Comparison of ENCODE assay signal across 23 cellular contexts in the genomic region with DNA sequence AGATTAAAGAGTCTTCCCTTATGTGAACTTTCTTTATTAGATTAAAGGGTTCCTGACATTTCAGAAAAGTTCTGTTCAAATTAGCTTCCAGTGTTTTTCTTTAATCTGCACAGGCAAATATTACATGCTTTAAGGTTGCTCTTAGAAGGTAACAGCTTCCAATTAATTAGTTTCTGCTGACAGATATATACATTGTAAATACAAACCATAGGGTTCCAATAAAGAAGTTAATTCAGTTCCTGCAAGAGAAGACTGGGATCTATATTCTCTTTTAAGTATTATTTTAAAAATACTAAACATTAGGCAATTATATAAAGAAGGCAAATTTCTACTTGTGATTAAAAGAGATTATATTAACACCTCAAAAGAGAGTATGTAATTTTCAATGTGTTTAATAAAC.
DNase-seq lines count a peak whose midpoint lies in the region; ATAC-seq, FAIRE-seq and TF ChIP-seq lines count a peak whose summit lies in the region.
"Had no signal": no experiment of that assay in that cellular context is flagged by ENCODE, and none has a peak within 500 bp of the region (broad histone marks: within the 10 kb centered on the region; RNA-seq: fewer than 3 reads in every experiment).

No MANE protein-coding gene starts in this region.

- DNase-seq in MG63 (no peak), K562 (ENCODE audit: extremely low read depth in 1 of 4, low spot score in 3 of 4) (no peak), pancreas (no peak), suprapubic skin (ENCODE audit: low spot score in 2 of 2) (no peak)
- DNase-seq: ACHN; AML-193; BE2C; C1 segment of cervical spinal cord; Calu3; CD4-positive, alpha-beta memory T cell; COR-L47; DMS53; DMS79 treated with DMSO at 0.1 percent for 48 hours; GF-D8; GOT3 had no signal

- H3K9me3 ChIP-seq in MG63 (no peaks in the 10 kb centered on the region), K562 (replicated peaks; ENCODE audit: control insufficient read depth, insufficient read depth, low read depth, low read length) (no peaks in the 10 kb centered on the region), pancreas (no peaks in the 10 kb centered on the region), suprapubic skin (no peaks in the 10 kb centered on the region)
- H3K9me3 ChIP-seq: BE2C, HAP-1 had no signal

- TF ChIP-seq CTCF in K562 (IDR thresholded peaks at IDR 0.05 in 2 of 3, conservative IDR thresholded peaks at IDR 0.05 in 1 of 3; ENCODE audit: insufficient read depth in 2 of 3, low read depth in 1 of 3, low read length in 3 of 3) (no peak), pancreas (IDR thresholded peaks at IDR 0.05) (no peak), suprapubic skin (IDR thresholded peaks at IDR 0.05) (no peak)

- H3K27ac ChIP-seq in ACC112 (ENCODE audit: low read depth, low read length): no peak overlapping the region
- no peak overlapping the region for H3K27ac ChIP-seq in K562 (ENCODE audit: extremely low read depth, low read depth, low read length)
- no peak overlapping the region for H3K27ac ChIP-seq in pancreas
- no peak overlapping the region for H3K27ac ChIP-seq in suprapubic skin
- H3K27ac ChIP-seq: 22Rv1 had no signal

- H3K4me1 ChIP-seq in ACC112 (ENCODE audit: control insufficient read depth, insufficient read depth, low read length, unreplicated experiment): peaks cover 26% of the 10 kb centered on the region
- H3K4me1 ChIP-seq in K562 (replicated peaks in 1 of 2; ENCODE audit: control insufficient read depth in 2 of 2, insufficient read depth in 2 of 2, low read length in 2 of 2): peaks cover 0 to 3% of the 10 kb centered on the region in 2 experiments; a peak in 1 of 5 replicates
- H3K4me1 ChIP-seq in pancreas: no peaks in the 10 kb centered on the region
- no peaks in the 10 kb centered on the region for H3K4me1 ChIP-seq in suprapubic skin
- H3K4me1 ChIP-seq: BE2C, HAP-1 had no signal

- H3K4me2 ChIP-seq in K562 (ENCODE audit: insufficient read depth, low read length): no peak overlapping the region

- in situ Hi-C loops in K562 (cut with MboI): no loop called here

- no peak for FAIRE-seq in K562 (lab: Jason Lieb, UNC)
- FAIRE-seq in pancreas (lab: Jason Lieb, UNC): peak; percentile 37
- FAIRE-seq: GM12891, GM18507, H54 had no signal

- H4K20me1 ChIP-seq in K562 (replicated peaks; ENCODE audit: control insufficient read depth, insufficient read depth, low read length): no peaks in the 10 kb centered on the region

- no peak for TF ChIP-seq EP300 in K562 (IDR thresholded peaks at IDR 0.05; ENCODE audit: low read length)
- no peak for TF ChIP-seq EP300 in suprapubic skin (IDR thresholded peaks at IDR 0.05)

- BruUV-seq in K562 (replicated peaks; lab: Mats Ljungman, UMichigan): no TSS peak

- H3K4me3 ChIP-seq in ACC112 (ENCODE audit: low read depth, low read length): no peak overlapping the region
- H3K4me3 ChIP-seq in MG63: peak overlapping the region; percentile 60
- no peak overlapping the region for H3K4me3 ChIP-seq in K562
- no peak overlapping the region for H3K4me3 ChIP-seq in pancreas
- no peak overlapping the region for H3K4me3 ChIP-seq in suprapubic skin
- H3K4me3 ChIP-seq: HAP-1 had no signal

- POLR2A ChIA-PET in K562 (lab: Yijun Ruan, JAX): no interaction called here

- CTCF ChIA-PET in K562 (lab: Yijun Ruan, JAX; ENCODE audit: low intra/inter-chr PET ratio): no interaction called here

- no peak for TF ChIP-seq RAD21 in K562 (CRISPR knock-in tag; conservative IDR thresholded peaks at IDR 0.05 in 1 of 2, IDR thresholded peaks at IDR 0.05 in 1 of 2)

- intact Hi-C loops in K562 (cut with micrococcal nuclease) (no loop called here), pancreas (cut with DNase I) (no loop called here)

- H2AFZ ChIP-seq in ACC112 (ENCODE audit: low read length, unreplicated experiment) (peak overlapping the region; percentile 15), K562 (ENCODE audit: low read depth, low read length) (peak overlapping the region; percentile 17; the same call in 1 of the 2 replicates)

- no peaks in the 10 kb centered on the region for H3K27me3 ChIP-seq in ACC112 (ENCODE audit: insufficient read depth, low read length)
- no peaks in the 10 kb centered on the region for H3K27me3 ChIP-seq in MG63
- H3K27me3 ChIP-seq in K562 (ENCODE audit: control insufficient read depth in 2 of 2, insufficient read depth in 2 of 2, low read length in 2 of 2): no peaks in the 10 kb centered on the region
- H3K27me3 ChIP-seq in pancreas: no peaks in the 10 kb centered on the region
- H3K27me3 ChIP-seq in suprapubic skin: no peaks in the 10 kb centered on the region
- H3K27me3 ChIP-seq: BE2C had no signal

- ATAC-seq in K562 (no peak), pancreas (no peak), GM21529 (IDR thresholded peaks at IDR 0.05; ENCODE audit: unreplicated experiment) (no peak), HG02852 (IDR thresholded peaks at IDR 0.05; ENCODE audit: unreplicated experiment) (no peak)

- no peak overlapping the region for H3K9ac ChIP-seq in K562 (ENCODE audit: insufficient read depth in 1 of 2, low read depth in 2 of 2, low read length in 2 of 2)

- H3K36me3 ChIP-seq in ACC112 (ENCODE audit: insufficient read depth, low read length): no peaks in the 10 kb centered on the region
- H3K36me3 ChIP-seq in MG63: peaks cover 56% of the 10 kb centered on the region
- no peaks in the 10 kb centered on the region for H3K36me3 ChIP-seq in K562 (ENCODE audit: control insufficient read depth, insufficient read depth, low read length)
- no peaks in the 10 kb centered on the region for H3K36me3 ChIP-seq in pancreas
- no peaks in the 10 kb centered on the region for H3K36me3 ChIP-seq in suprapubic skin
- H3K36me3 ChIP-seq: BE2C, HAP-1 had no signal

- H3K79me2 ChIP-seq in ACC112 (ENCODE audit: control insufficient read depth, insufficient read depth, low read length, unreplicated experiment) (peaks cover 14% of the 10 kb centered on the region), K562 (ENCODE audit: control insufficient read depth, insufficient read depth, low read length) (no peaks in the 10 kb centered on the region)

- no peak for TF ChIP-seq POLR2A in K562 (conservative IDR thresholded peaks at IDR 0.05)
- no peak for TF ChIP-seq POLR2A in suprapubic skin (IDR thresholded peaks at IDR 0.05)

- H3K9me1 ChIP-seq in K562 (ENCODE audit: control insufficient read depth, insufficient read depth, low read length): no peaks in the 10 kb centered on the region

TF ChIP-seq in K562, 482 proteins besides CTCF, POLR2A, EP300 and RAD21 (continues in another document):
- TF ChIP-seq, protein P1, sequence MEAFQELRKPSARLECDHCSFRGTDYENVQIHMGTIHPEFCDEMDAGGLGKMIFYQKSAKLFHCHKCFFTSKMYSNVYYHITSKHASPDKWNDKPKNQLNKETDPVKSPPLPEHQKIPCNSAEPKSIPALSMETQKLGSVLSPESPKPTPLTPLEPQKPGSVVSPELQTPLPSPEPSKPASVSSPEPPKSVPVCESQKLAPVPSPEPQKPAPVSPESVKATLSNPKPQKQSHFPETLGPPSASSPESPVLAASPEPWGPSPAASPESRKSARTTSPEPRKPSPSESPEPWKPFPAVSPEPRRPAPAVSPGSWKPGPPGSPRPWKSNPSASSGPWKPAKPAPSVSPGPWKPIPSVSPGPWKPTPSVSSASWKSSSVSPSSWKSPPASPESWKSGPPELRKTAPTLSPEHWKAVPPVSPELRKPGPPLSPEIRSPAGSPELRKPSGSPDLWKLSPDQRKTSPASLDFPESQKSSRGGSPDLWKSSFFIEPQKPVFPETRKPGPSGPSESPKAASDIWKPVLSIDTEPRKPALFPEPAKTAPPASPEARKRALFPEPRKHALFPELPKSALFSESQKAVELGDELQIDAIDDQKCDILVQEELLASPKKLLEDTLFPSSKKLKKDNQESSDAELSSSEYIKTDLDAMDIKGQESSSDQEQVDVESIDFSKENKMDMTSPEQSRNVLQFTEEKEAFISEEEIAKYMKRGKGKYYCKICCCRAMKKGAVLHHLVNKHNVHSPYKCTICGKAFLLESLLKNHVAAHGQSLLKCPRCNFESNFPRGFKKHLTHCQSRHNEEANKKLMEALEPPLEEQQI (IDR thresholded peaks at IDR 0.05): no peak
- TF ChIP-seq ZNF75A (CRISPR knock-in tag; IDR thresholded peaks at IDR 0.05) (no peak), CBFA2T3 (IDR thresholded peaks at IDR 0.05) (no peak), TAF9B (IDR thresholded peaks at IDR 0.05; ENCODE audit: partially characterized antibody) (no peak)
- TF ChIP-seq, protein P2, sequence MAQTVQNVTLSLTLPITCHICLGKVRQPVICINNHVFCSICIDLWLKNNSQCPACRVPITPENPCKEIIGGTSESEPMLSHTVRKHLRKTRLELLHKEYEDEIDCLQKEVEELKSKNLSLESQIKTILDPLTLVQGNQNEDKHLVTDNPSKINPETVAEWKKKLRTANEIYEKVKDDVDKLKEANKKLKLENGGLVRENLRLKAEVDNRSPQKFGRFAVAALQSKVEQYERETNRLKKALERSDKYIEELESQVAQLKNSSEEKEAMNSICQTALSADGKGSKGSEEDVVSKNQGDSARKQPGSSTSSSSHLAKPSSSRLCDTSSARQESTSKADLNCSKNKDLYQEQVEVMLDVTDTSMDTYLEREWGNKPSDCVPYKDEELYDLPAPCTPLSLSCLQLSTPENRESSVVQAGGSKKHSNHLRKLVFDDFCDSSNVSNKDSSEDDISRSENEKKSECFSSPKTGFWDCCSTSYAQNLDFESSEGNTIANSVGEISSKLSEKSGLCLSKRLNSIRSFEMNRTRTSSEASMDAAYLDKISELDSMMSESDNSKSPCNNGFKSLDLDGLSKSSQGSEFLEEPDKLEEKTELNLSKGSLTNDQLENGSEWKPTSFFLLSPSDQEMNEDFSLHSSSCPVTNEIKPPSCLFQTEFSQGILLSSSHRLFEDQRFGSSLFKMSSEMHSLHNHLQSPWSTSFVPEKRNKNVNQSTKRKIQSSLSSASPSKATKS (CRISPR knock-in tag; IDR thresholded peaks at IDR 0.05): no peak
